ENCODE assay signal across 20 cellular contexts in genomic region chr18:76273956-76274355, GRCh38.
"Had no signal": no experiment of that assay in that cellular context is flagged by ENCODE, and none has a peak within 500 bp of the region (broad histone marks: within the 10 kb centered on the region; RNA-seq: fewer than 3 reads in every experiment).

No MANE protein-coding gene starts in this region.

- H3K36me3 ChIP-seq: MG63 had no signal

- H3K9me3 ChIP-seq: MG63 had no signal

- DNase-seq: Karpas-422, MG63, NCI-H1048, NCI-H1105, NCI-H1105 treated with DMSO at 0.1 percent for 48 hours, NCI-H1417 treated with DMSO at 0.1 percent for 48 hours, NCI-H1436 treated with DMSO at 0.1 percent for 48 hours, NCI-H1694, NCI-H1694 treated with DMSO at 0.1 percent for 48 hours, NCI-H187, NCI-H187 treated with DMSO at 0.1 percent for 48 hours, NCI-H2029, NCI-H2029 treated with DMSO at 0.1 percent for 48 hours, NCI-H2081 treated with DMSO at 0.1 percent for 48 hours, NCI-H2107, NCI-H2171, NCI-H2171 treated with DMSO at 0.1 percent for 48 hours, NCI-H226, NCI-H446, NCI-H446 treated with DMSO at 0.1 percent for 48 hours had no signal

- H3K4me3 ChIP-seq: MG63 had no signal

- H3K27me3 ChIP-seq: MG63 had no signal
